ENCODE assay signal across 1 cellular context in genomic region chr6:30754631-30755030, GRCh38.
TF ChIP-seq lines count a peak whose summit lies in the region.

No MANE protein-coding gene starts in this region.

TF ChIP-seq in endothelial cell of umbilical vein, 7 proteins besides CTCF, POLR2A, EP300 and RAD21 (continued from another document):
- peak; percentile 29 for TF ChIP-seq FOS (IDR thresholded peaks at IDR 0.05; ENCODE audit: borderline replicate concordance, insufficient read depth, low read length)
